28 cellular contexts compared by ENCODE assay signal in genomic region chr14:52467515-52468266, GRCh38.
DNase-seq lines count a peak whose midpoint lies in the region; ATAC-seq, FAIRE-seq and TF ChIP-seq lines count a peak whose summit lies in the region.
"Had no signal": no experiment of that assay in that cellular context is flagged by ENCODE, and none has a peak within 500 bp of the region (broad histone marks: within the 10 kb centered on the region; RNA-seq: fewer than 3 reads in every experiment).

No MANE protein-coding gene starts in this region.

- no peaks in the 10 kb centered on the region for H3K79me2 ChIP-seq in trophoblast cell (ENCODE audit: control insufficient read depth, insufficient read depth, low read length, poor library complexity)

- no peak overlapping the region for H3K4me3 Mint-ChIP-seq in activated CD8-positive, alpha-beta memory T cell treated with anti-CD3 and anti-CD28 coated beads, Interleukin-2, amount 10 ng/mL, durations not matched to agents 7 days and 5 days
- no peak overlapping the region for H3K4me3 Mint-ChIP-seq in activated T-helper 2 cell treated with anti-CD3 and anti-CD28 coated beads, Interferon-gamma antibody, Interleukin-2, Interleukin-4, amounts not matched to agents 10 μg/mL and 5 μg/mL and 100 μg/mL, durations not matched to agents 14 hours and 24 hours and 36 hours (ENCODE audit: low read depth)
- H3K4me3 Mint-ChIP-seq in T-helper 17 cell: no peak overlapping the region
- H3K4me3 Mint-ChIP-seq: H9, nephron progenitor cell, WTC11 had no signal

- CTCF ChIA-PET in activated CD8-positive, alpha-beta memory T cell treated with anti-CD3 and anti-CD28 coated beads, Interleukin-2, amount 10 ng/mL, durations not matched to agents 7 days and 5 days (lab: Charles Lee): interaction anchor here (1.3 to 1.6 kb wide), 4 partner anchors 47 to 471 kb away, joined by 3 to 4 read pairs (median 4); no protein-coding TSS in a partner anchor

- H2AK5ac ChIP-seq in trophoblast cell (ENCODE audit: low read length): no peak overlapping the region

- H3K79me1 ChIP-seq in trophoblast cell (ENCODE audit: low read length): no peaks in the 10 kb centered on the region

- H3K14ac ChIP-seq in trophoblast cell (ENCODE audit: low read length): no peak overlapping the region

- no CpG with 5 or more reads among the region's 7 CpGs for WGBS in trophoblast cell (ENCODE audit: extremely low coverage, insufficient coverage, insufficient read length)

- ATAC-seq in activated CD8-positive, alpha-beta memory T cell treated with anti-CD3 and anti-CD28 coated beads, Interleukin-2, amount 10 ng/mL, durations not matched to agents 7 days and 5 days: peak; percentile 78
- ATAC-seq in HG02970 (IDR thresholded peaks at IDR 0.05; ENCODE audit: low FRiP score, unreplicated experiment) (peak; percentile 49), T-helper 17 cell (no peak)
- ATAC-seq: body of pancreas, left lung, pancreas, right cardiac atrium, WTC11 had no signal

- no peak overlapping the region for H3K4me3 ChIP-seq in trophoblast cell (ENCODE audit: low read depth, low read length)
- H3K4me3 ChIP-seq: body of pancreas, left lung, pancreas, Peyer's patch, SJSA1, suprapubic skin, uterus had no signal

- TF ChIP-seq POLR2A in GM12892 (IDR thresholded peaks at IDR 0.05; ENCODE audit: low read depth, low read length): no peak

- FAIRE-seq in GM12892 (lab: Jason Lieb, UNC): peak; percentile 27
- FAIRE-seq: HTR-8/SVneo had no signal

- no peaks in the 10 kb centered on the region for H3K9me3 ChIP-seq in T-helper 17 cell (ENCODE audit: control insufficient read depth, low read length, poor library complexity, severe bottlenecking)
- H3K9me3 ChIP-seq in trophoblast cell (ENCODE audit: insufficient read depth, low read depth, low read length): no peaks in the 10 kb centered on the region
- H3K9me3 ChIP-seq: body of pancreas, left lung, pancreas, Peyer's patch, SJSA1, suprapubic skin, uterus had no signal

- H3K9me3 Mint-ChIP-seq in activated CD8-positive, alpha-beta memory T cell treated with anti-CD3 and anti-CD28 coated beads, Interleukin-2, amount 10 ng/mL, durations not matched to agents 7 days and 5 days (ENCODE audit: low read depth): no peaks in the 10 kb centered on the region
- H3K9me3 Mint-ChIP-seq in activated T-helper 2 cell treated with anti-CD3 and anti-CD28 coated beads, Interferon-gamma antibody, Interleukin-2, Interleukin-4, amounts not matched to agents 10 μg/mL and 5 μg/mL and 100 μg/mL, durations not matched to agents 14 hours and 24 hours and 36 hours: peaks cover 3% of the 10 kb centered on the region
- H3K9me3 Mint-ChIP-seq: H9 had no signal

- H3K23ac ChIP-seq in trophoblast cell (ENCODE audit: low read length): no peak overlapping the region

- no peak overlapping the region for H2BK120ac ChIP-seq in trophoblast cell (ENCODE audit: insufficient read depth, low read length, poor library complexity)

- no peaks in the 10 kb centered on the region for H3K4me1 ChIP-seq in trophoblast cell (ENCODE audit: control insufficient read depth in 1 of 2, insufficient read depth in 2 of 2, low read length in 2 of 2)
- H3K4me1 ChIP-seq: body of pancreas, left lung, pancreas, Peyer's patch, SJSA1, suprapubic skin, uterus had no signal

- no peaks in the 10 kb centered on the region for H3K27me3 Mint-ChIP-seq in activated CD8-positive, alpha-beta memory T cell treated with anti-CD3 and anti-CD28 coated beads, Interleukin-2, amount 10 ng/mL, durations not matched to agents 7 days and 5 days
- no peaks in the 10 kb centered on the region for H3K27me3 Mint-ChIP-seq in activated T-helper 2 cell treated with anti-CD3 and anti-CD28 coated beads, Interferon-gamma antibody, Interleukin-2, Interleukin-4, amounts not matched to agents 10 μg/mL and 5 μg/mL and 100 μg/mL, durations not matched to agents 14 hours and 24 hours and 36 hours (ENCODE audit: low read depth)
- H3K27me3 Mint-ChIP-seq in T-helper 17 cell: no peaks in the 10 kb centered on the region

- no peak overlapping the region for H3K9ac ChIP-seq in trophoblast cell (ENCODE audit: low read length)
- H3K9ac ChIP-seq: KMS-11 had no signal

- H2AFZ ChIP-seq in trophoblast cell (ENCODE audit: insufficient read depth, low read length, poor library complexity): no peak overlapping the region

- DNase-seq in activated CD8-positive, alpha-beta memory T cell treated with anti-CD3 and anti-CD28 coated beads, Interleukin-2, amount 10 ng/mL, durations not matched to agents 7 days and 5 days: no peak
- no peak for DNase-seq in activated CD8-positive, alpha-beta memory T cell treated with anti-CD3 and anti-CD28 coated beads for 24 hours
- DNase-seq in GM12892 (ENCODE audit: insufficient read length): no peak
- no peak for DNase-seq in activated T-helper 2 cell treated with anti-CD3 and anti-CD28 coated beads, Interferon-gamma antibody, Interleukin-2, Interleukin-4, amounts not matched to agents 10 μg/mL and 5 μg/mL and 100 μg/mL, durations not matched to agents 14 hours and 24 hours and 36 hours (ENCODE audit: low spot score)
- DNase-seq in SIG-M5 (lab: John Stamatoyannopoulos, UW): no peak
- DNase-seq in T-helper 17 cell: no peak
- DNase-seq in trophoblast cell: no peak
- DNase-seq: activated naive CD4-positive, alpha-beta T cell treated with Interleukin-2 at 50 U/mL for 16 hours; body of pancreas; COR-L47; DMS79; H9; left lung; midbrain; MV-4-11; NCI-H510A treated with DMSO at 0.1 percent for 48 hours; nephron progenitor cell; pancreas; Peyer's patch; right cardiac atrium; uterus had no signal

- no peaks in the 10 kb centered on the region for H3K27me3 ChIP-seq in trophoblast cell (ENCODE audit: insufficient read depth, low read length)
- H3K27me3 ChIP-seq: body of pancreas, left lung, pancreas, Peyer's patch, SJSA1, suprapubic skin, uterus had no signal

- H4K8ac ChIP-seq in trophoblast cell (ENCODE audit: low read depth, low read length): no peak overlapping the region

- H4K12ac ChIP-seq in trophoblast cell (ENCODE audit: low read depth, low read length): no peak overlapping the region

- no peak overlapping the region for H3K27ac Mint-ChIP-seq in activated CD8-positive, alpha-beta memory T cell treated with anti-CD3 and anti-CD28 coated beads, Interleukin-2, amount 10 ng/mL, durations not matched to agents 7 days and 5 days
- H3K27ac Mint-ChIP-seq in activated T-helper 2 cell treated with anti-CD3 and anti-CD28 coated beads, Interferon-gamma antibody, Interleukin-2, Interleukin-4, amounts not matched to agents 10 μg/mL and 5 μg/mL and 100 μg/mL, durations not matched to agents 14 hours and 24 hours and 36 hours: peak overlapping the region; percentile 61
- no peak overlapping the region for H3K27ac Mint-ChIP-seq in T-helper 17 cell
- H3K27ac Mint-ChIP-seq: H9, nephron progenitor cell, WTC11 had no signal

- H3K18ac ChIP-seq in trophoblast cell (ENCODE audit: low read length): no peak overlapping the region

- H4K91ac ChIP-seq in trophoblast cell (ENCODE audit: low read depth, low read length): no peak overlapping the region

- peaks cover 12% of the 10 kb centered on the region for H3K4me1 Mint-ChIP-seq in activated CD8-positive, alpha-beta memory T cell treated with anti-CD3 and anti-CD28 coated beads, Interleukin-2, amount 10 ng/mL, durations not matched to agents 7 days and 5 days
- peaks cover 33% of the 10 kb centered on the region for H3K4me1 Mint-ChIP-seq in activated T-helper 2 cell treated with anti-CD3 and anti-CD28 coated beads, Interferon-gamma antibody, Interleukin-2, Interleukin-4, amounts not matched to agents 10 μg/mL and 5 μg/mL and 100 μg/mL, durations not matched to agents 14 hours and 24 hours and 36 hours (ENCODE audit: low read depth)
- peaks cover 12% of the 10 kb centered on the region for H3K4me1 Mint-ChIP-seq in T-helper 17 cell

- no peaks in the 10 kb centered on the region for H3K36me3 ChIP-seq in trophoblast cell (ENCODE audit: control insufficient read depth in 1 of 2, insufficient read depth in 2 of 2, low read length in 2 of 2)
- H3K36me3 ChIP-seq: left lung, SJSA1, suprapubic skin, uterus had no signal

- H2BK12ac ChIP-seq in trophoblast cell (ENCODE audit: low read length): no peak overlapping the region

- H3K27ac ChIP-seq in trophoblast cell (ENCODE audit: low read depth, low read length): no peak overlapping the region
- H3K27ac ChIP-seq: body of pancreas, epithelial cell of prostate, KMS-11, left lung, pancreas, Peyer's patch, SJSA1, suprapubic skin, uterus had no signal

- intact Hi-C loops in activated T-helper 2 cell treated with anti-CD3 and anti-CD28 coated beads, Interferon-gamma antibody, Interleukin-2, Interleukin-4, amounts not matched to agents 10 μg/mL and 5 μg/mL and 100 μg/mL, durations not matched to agents 14 hours and 24 hours and 36 hours (cut with micrococcal nuclease): loop anchor here (1.0 to 2.0 kb wide), 3 partner anchors 10 to 115 kb away; no protein-coding TSS in a partner anchor

- H3K4me2 ChIP-seq in trophoblast cell (ENCODE audit: low read length): no peak overlapping the region
- H3K4me2 ChIP-seq: KMS-11 had no signal

- no peak overlapping the region for H2BK5ac ChIP-seq in trophoblast cell (ENCODE audit: low read depth, low read length, poor library complexity)

- H3K4ac ChIP-seq in trophoblast cell (ENCODE audit: low read depth, low read length): no peak overlapping the region

- H3K36me3 Mint-ChIP-seq in activated CD8-positive, alpha-beta memory T cell treated with anti-CD3 and anti-CD28 coated beads, Interleukin-2, amount 10 ng/mL, durations not matched to agents 7 days and 5 days: peaks cover 19% of the 10 kb centered on the region
- peaks cover 23% of the 10 kb centered on the region for H3K36me3 Mint-ChIP-seq in activated T-helper 2 cell treated with anti-CD3 and anti-CD28 coated beads, Interferon-gamma antibody, Interleukin-2, Interleukin-4, amounts not matched to agents 10 μg/mL and 5 μg/mL and 100 μg/mL, durations not matched to agents 14 hours and 24 hours and 36 hours (ENCODE audit: low read depth)
- H3K36me3 Mint-ChIP-seq in T-helper 17 cell (ENCODE audit: low read depth): no peaks in the 10 kb centered on the region
